ENCODE assay signal across 9 cellular contexts in genomic region chr19:15551183-15552004, GRCh38. TPM values are rescaled to one million over a fixed set of nuclear protein-coding genes. Genes with fewer than 3 reads are reported as not detected.
DNase-seq lines count a peak whose midpoint lies in the region; ATAC-seq and TF ChIP-seq lines count a peak whose summit lies in the region.
"Had no signal": no experiment of that assay in that cellular context is flagged by ENCODE, and none has a peak within 500 bp of the region (broad histone marks: within the 10 kb centered on the region; RNA-seq: fewer than 3 reads in every experiment).

No MANE protein-coding gene starts in this region.

- ATAC-seq in activated B cell treated with CpG ODN at 0.5 μM for 24 hours (ENCODE audit: low read depth) (peak; percentile 26), omental fat pad (ENCODE audit: low FRiP score) (no peak), GM21737 (IDR thresholded peaks at IDR 0.05; ENCODE audit: unreplicated experiment) (no peak)

- H3K9me3 Mint-ChIP-seq in activated B cell treated with CpG ODN at 0.5 μM for 24 hours, result no peaks in the 10 kb centered on the region

- no peaks in the 10 kb centered on the region for H3K9me3 ChIP-seq in colonic mucosa
- no peaks in the 10 kb centered on the region for H3K9me3 ChIP-seq in tibial artery

- DNase-seq in NCI-H146 (lab: John Stamatoyannopoulos, UW), result peak; percentile 18
- no peak for DNase-seq in NCI-H146 treated with DMSO at 0.1 percent for 48 hours (lab: John Stamatoyannopoulos, UW; ENCODE audit: unreplicated experiment)
- DNase-seq in activated B cell treated with CpG ODN at 0.5 μM for 24 hours, result peak; percentile 40
- DNase-seq in colonic mucosa, result peak; percentile 30
- DNase-seq in omental fat pad (ENCODE audit: low spot score), result peak; percentile 24
- DNase-seq in tibial artery, result no peak
- DNase-seq in RKO (ENCODE audit: low spot score), result no peak

- H3K4me3 Mint-ChIP-seq in activated B cell treated with CpG ODN at 0.5 μM for 24 hours, result peak overlapping the region; percentile 69
- H3K4me3 Mint-ChIP-seq: brain had no signal

- no peak overlapping the region for H3K9ac ChIP-seq in colonic mucosa (ENCODE audit: low read depth in 2 of 2, low read length in 2 of 2)

- H3K36me3 Mint-ChIP-seq in activated B cell treated with CpG ODN at 0.5 μM for 24 hours (ENCODE audit: low read depth), result no peaks in the 10 kb centered on the region
- H3K36me3 Mint-ChIP-seq: brain had no signal

- H3K36me3 ChIP-seq in colonic mucosa (no peaks in the 10 kb centered on the region), tibial artery (no peaks in the 10 kb centered on the region)

- H3K4me3 ChIP-seq in colonic mucosa (peak overlapping the region; percentile 19), tibial artery (peak overlapping the region; percentile 22 to 41)

- peaks cover 21% of the 10 kb centered on the region for H3K4me1 Mint-ChIP-seq in activated B cell treated with CpG ODN at 0.5 μM for 24 hours

- H3K27me3 Mint-ChIP-seq in activated B cell treated with CpG ODN at 0.5 μM for 24 hours, result peaks cover 22% of the 10 kb centered on the region

- H3K27ac ChIP-seq in colonic mucosa (no peak overlapping the region), tibial artery (no peak overlapping the region)

- peaks cover 6% of the 10 kb centered on the region for H3K4me1 ChIP-seq in colonic mucosa
- H3K4me1 ChIP-seq in tibial artery, result peaks cover 0 to 23% (median 17%) of the 10 kb centered on the region in 4 donors

- intact Hi-C loops in activated B cell treated with CpG ODN at 0.5 μM for 24 hours (cut with micrococcal nuclease), result loop anchor here (1.0 to 10.0 kb wide), 2 partner anchors 87 to 132 kb away; partner anchors contain the start of gene RASAL3
- intact Hi-C loops in colonic mucosa (cut with DNase I), result loop anchor here (10.0 kb wide), 2 partner anchors 127 to 287 kb away; no protein-coding TSS in a partner anchor
- intact Hi-C loops in tibial artery (cut with DNase I; ENCODE audit: low total_unique reads), result loop anchor here (5.0 to 10.0 kb wide), 5 partner anchors 99 to 459 kb away; partner anchors contain the start of gene BRD4

- H3K27me3 ChIP-seq in colonic mucosa (no peaks in the 10 kb centered on the region), tibial artery (peaks cover 0 to 41% of the 10 kb centered on the region in 2 donors)

- H3K27ac Mint-ChIP-seq in activated B cell treated with CpG ODN at 0.5 μM for 24 hours, result no peak overlapping the region
- H3K27ac Mint-ChIP-seq: brain had no signal

- CTCF ChIA-PET in activated B cell treated with CpG ODN at 0.5 μM for 24 hours (lab: Charles Lee), result interaction anchor here (1.3 to 2.4 kb wide), 2 partner anchors 132 to 459 kb away, joined by 8 to 11 read pairs; partner anchors contain the start of gene AKAP8L

- no peak for TF ChIP-seq CTCF in activated B cell treated with CpG ODN at 0.5 μM for 24 hours (IDR thresholded peaks at IDR 0.05)
- TF ChIP-seq CTCF in colonic mucosa (IDR thresholded peaks at IDR 0.05), result no peak
- TF ChIP-seq CTCF in omental fat pad (IDR thresholded peaks at IDR 0.05), result no peak
- TF ChIP-seq CTCF in tibial artery (IDR thresholded peaks at IDR 0.05), result no peak

- POLR2A ChIA-PET in activated B cell treated with CpG ODN at 0.5 μM for 24 hours (lab: Charles Lee), result no interaction called here

RNA-seq across cellular contexts. Expression of gene CYP4F22, which starts 43.1 kb away (rescaled TPM):
- total RNA-seq in activated B cell treated with CpG ODN at 0.5 μM for 24 hours (not detected in 2 replicates), colonic mucosa (under 1 TPM; 0.19 to 0.22 TPM), omental fat pad (1 to 10 TPM in 1 of 4 donors, under 1 TPM in 1, not detected in 2; 0.36 to 1.3 TPM)

Comparison
In these comparisons a context has a peak if more than half of its experiments do, and no peak if none do; other contexts are left out.
1. DNase-seq: peak in NCI-H146 (single experiment), activated B cell treated with CpG ODN at 0.5 μM for 24 hours (single experiment), colonic mucosa (single experiment) and omental fat pad (single experiment); none in NCI-H146 treated with DMSO at 0.1 percent for 48 hours (single experiment), tibial artery (0 of 2) and RKO (single experiment).